In the genomic region with DNA sequence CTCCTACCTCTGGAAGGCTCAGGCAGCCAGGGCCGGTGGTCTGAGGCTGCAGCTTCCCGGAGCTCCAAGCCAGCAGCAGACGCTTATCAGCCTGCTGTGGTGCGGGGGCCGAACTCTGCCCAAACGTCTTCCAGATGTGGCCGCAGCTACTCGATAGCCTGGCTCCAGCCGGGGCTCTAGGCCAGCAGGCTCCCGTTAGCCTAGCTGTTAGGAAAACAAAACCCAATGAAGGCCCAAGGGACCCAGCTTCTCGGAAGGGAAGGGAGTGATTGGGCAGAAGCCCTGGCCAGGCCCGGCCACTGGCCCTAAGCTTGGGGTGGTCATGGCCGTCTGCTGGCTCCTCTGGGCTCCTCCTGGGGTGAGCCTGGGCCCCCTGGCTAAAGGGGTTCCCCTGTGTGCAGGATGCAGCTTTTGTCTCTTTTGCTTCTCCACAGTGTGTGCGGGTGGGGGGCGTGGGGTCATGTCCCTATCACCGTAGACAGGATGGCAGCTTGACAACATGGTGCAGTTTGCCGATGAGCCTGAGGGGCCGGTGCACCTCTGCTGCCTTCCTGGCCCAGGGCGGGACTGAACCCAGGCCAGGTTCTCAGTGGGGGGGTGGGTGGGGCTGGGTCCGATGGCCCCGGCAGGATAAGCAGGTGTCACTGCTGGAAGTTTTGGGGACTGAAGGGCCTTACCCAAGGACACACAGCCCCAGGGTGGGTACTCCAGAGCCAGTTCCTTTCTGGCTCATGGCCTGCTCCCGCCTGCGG, we compare ENCODE assay signal across 16 cellular contexts. TPM values are rescaled to one million over a fixed set of nuclear protein-coding genes. Genes with fewer than 3 reads are reported as not detected.
A peak's percentile ranks its signal among the peaks of the same experiment; 100 is the strongest.
DNase-seq lines count a peak whose midpoint lies in the region; ATAC-seq and TF ChIP-seq lines count a peak whose summit lies in the region.
"Had no signal": no experiment of that assay in that cellular context is flagged by ENCODE, and none has a peak within 500 bp of the region (broad histone marks: within the 10 kb centered on the region; RNA-seq: fewer than 3 reads in every experiment).

No MANE protein-coding gene starts in this region.

- ATAC-seq in body of pancreas (peak; percentile 33), GM19328 (IDR thresholded peaks at IDR 0.05; ENCODE audit: unreplicated experiment) (no peak), HG02610 (IDR thresholded peaks at IDR 0.05; ENCODE audit: unreplicated experiment) (no peak)
- peak; percentile 28 for ATAC-seq in stimulated activated memory B cell treated with anti-CD40 and anti-IgM and Interleukin-4, amounts not matched to agents 10 μg/mL and 1 μg/mL and 100 μg/mL, for 72 hours

- H3K36me3 ChIP-seq in body of pancreas (replicated peaks in 1 of 2; ENCODE audit: insufficient read depth in 1 of 2, low read depth in 2 of 2): no peaks in the 10 kb centered on the region
- no peaks in the 10 kb centered on the region for H3K36me3 ChIP-seq in right atrium auricular region
- H3K36me3 ChIP-seq: BLaER1 treated with 17β-estradiol and CSF1 and Interleukin-3, amounts not matched to agents 10 nM and 100 nM had no signal

- H3K27me3 ChIP-seq in body of pancreas (no peaks in the 10 kb centered on the region), right atrium auricular region (no peaks in the 10 kb centered on the region)

- H3K4me3 Mint-ChIP-seq in stimulated activated memory B cell treated with anti-CD40 and anti-IgM and Interleukin-4, amounts not matched to agents 10 μg/mL and 1 μg/mL and 100 μg/mL, for 72 hours: no peak overlapping the region
- H3K4me3 Mint-ChIP-seq: dendritic cell treated with granulocyte-macrophage colony-stimulating factor and Interleukin-4, amounts not matched to agents 40 ng/mL and 50 ng/mL, for 4 days had no signal

- TF ChIP-seq CTCF in body of pancreas (IDR thresholded peaks at IDR 0.05) (no peak), right atrium auricular region (IDR thresholded peaks at IDR 0.05) (no peak), GM13976 (IDR thresholded peaks at IDR 0.05; ENCODE audit: borderline replicate concordance, control extremely low read depth, extremely low read depth, insufficient read depth, missing control alignments) (no peak)

- intact Hi-C loops in body of pancreas (cut with DNase I): no loop called here

- no peak overlapping the region for H3K27ac Mint-ChIP-seq in stimulated activated memory B cell treated with anti-CD40 and anti-IgM and Interleukin-4, amounts not matched to agents 10 μg/mL and 1 μg/mL and 100 μg/mL, for 72 hours
- H3K27ac Mint-ChIP-seq: dendritic cell treated with granulocyte-macrophage colony-stimulating factor and Interleukin-4, amounts not matched to agents 40 ng/mL and 50 ng/mL, for 4 days had no signal

- H3K9me3 ChIP-seq in body of pancreas: peaks cover 0 to 9% (median 0%) of the 10 kb centered on the region in 3 donors
- H3K9me3 ChIP-seq in right atrium auricular region: peaks cover 0 to 22% of the 10 kb centered on the region in 2 donors

- H3K4me3 ChIP-seq in body of pancreas: no peak overlapping the region
- H3K4me3 ChIP-seq in right atrium auricular region: no peak overlapping the region
- H3K4me3 ChIP-seq: BLaER1 treated with 17β-estradiol and CSF1 and Interleukin-3, amounts not matched to agents 10 nM and 100 nM had no signal

- H3K36me3 Mint-ChIP-seq in stimulated activated memory B cell treated with anti-CD40 and anti-IgM and Interleukin-4, amounts not matched to agents 10 μg/mL and 1 μg/mL and 100 μg/mL, for 72 hours: peaks cover 6% of the 10 kb centered on the region

- H3K4me1 ChIP-seq in body of pancreas (peaks cover 30% of the 10 kb centered on the region), right atrium auricular region (peaks cover 0 to 35% of the 10 kb centered on the region in 2 donors)

- in situ Hi-C loops in GM13976 (cut with MboI; ENCODE audit: low sequenced_read_pairs, unreplicated experiment): no loop called here

- H3K27ac ChIP-seq in body of pancreas: peak overlapping the region in 1 of 4 donors; percentile 32
- H3K27ac ChIP-seq in right atrium auricular region: peak overlapping the region; percentile 21 to 75
- H3K27ac ChIP-seq: BLaER1 treated with 17β-estradiol and CSF1 and Interleukin-3, amounts not matched to agents 10 nM and 100 nM had no signal

- DNase-seq in GM04503 (ENCODE audit: low read depth): peak; percentile 59
- peak in 2 of 4 donors; percentile 51 to 64 for DNase-seq in body of pancreas
- DNase-seq in right atrium auricular region (ENCODE audit: low spot score): peak; percentile 85
- no peak for DNase-seq in GM13976 (ENCODE audit: low spot score)
- no peak for DNase-seq in NCI-H1436 treated with DMSO at 0.1 percent for 48 hours (lab: John Stamatoyannopoulos, UW)
- DNase-seq: NCI-H1694; NCI-H526 treated with DMSO at 0.1 percent for 48 hours; nucleus accumbens; stimulated activated CD8-positive, alpha-beta memory T cell treated with anti-CD3 and anti-CD28 coated beads, Interleukin-4, amount 100 ng/mL, for 48 hours had no signal

- H3K9me3 Mint-ChIP-seq in stimulated activated memory B cell treated with anti-CD40 and anti-IgM and Interleukin-4, amounts not matched to agents 10 μg/mL and 1 μg/mL and 100 μg/mL, for 72 hours: peaks cover 15% of the 10 kb centered on the region

- peaks cover 42% of the 10 kb centered on the region for H3K27me3 Mint-ChIP-seq in stimulated activated memory B cell treated with anti-CD40 and anti-IgM and Interleukin-4, amounts not matched to agents 10 μg/mL and 1 μg/mL and 100 μg/mL, for 72 hours

- WGBS in body of pancreas, 2 donors: 70 to 100% methylated on average over 1 to 23 of the region's 23 CpGs

- no peaks in the 10 kb centered on the region for H3K4me1 Mint-ChIP-seq in stimulated activated memory B cell treated with anti-CD40 and anti-IgM and Interleukin-4, amounts not matched to agents 10 μg/mL and 1 μg/mL and 100 μg/mL, for 72 hours

- no peak for TF ChIP-seq POLR2A in body of pancreas (IDR thresholded peaks at IDR 0.05)

RNA-seq across cellular contexts. Expression of a gene that starts 18.7 kb away (rescaled TPM):
- not detected for total RNA-seq in body of pancreas
- total RNA-seq in right atrium auricular region: not detected
- total RNA-seq: glomerular endothelial cell, liver had no signal

RNA-seq across cellular contexts. Expression of a gene that starts 27.2 kb away (rescaled TPM):
- total RNA-seq in body of pancreas: 1 to 10 TPM; 2.6 to 3.0 TPM
- 1 to 10 TPM; 4.3 to 5.2 TPM for total RNA-seq in right atrium auricular region

RNA-seq across cellular contexts. Expression of a gene that starts 28.4 kb away (rescaled TPM):
- 10 to 100 TPM in 1 of 2 donors, 1 to 10 TPM in 1; 4.2 to 21.8 TPM for total RNA-seq in body of pancreas
- 10 to 100 TPM in 1 of 2 donors, 1 to 10 TPM in 1; 4.9 to 27.7 TPM for total RNA-seq in right atrium auricular region
- total RNA-seq: glomerular endothelial cell had no signal

RNA-seq across cellular contexts. Expression of a gene that starts 46.3 kb away (rescaled TPM):
- total RNA-seq in body of pancreas (10 to 100 TPM; 19.2 to 25.4 TPM), right atrium auricular region (10 to 100 TPM; 11.9 to 12.4 TPM)

Comparison
In these comparisons a context has a peak if more than half of its experiments do, and no peak if none do; other contexts are left out.
1. DNase-seq: peak in GM04503 (single experiment) and right atrium auricular region (single experiment); none in GM13976 (single experiment) and NCI-H1436 treated with DMSO at 0.1 percent for 48 hours (single experiment).
2. ATAC-seq: peak in body of pancreas (single experiment) and stimulated activated memory B cell treated with anti-CD40 and anti-IgM and Interleukin-4, amounts not matched to agents 10 μg/mL and 1 μg/mL and 100 μg/mL, for 72 hours (single experiment); none in GM19328 (single experiment) and HG02610 (single experiment).